ENCODE assay signal across 9 cellular contexts in genomic region chr19:33376423-33376822, GRCh38. TPM values are rescaled to one million over a fixed set of nuclear protein-coding genes. Genes with fewer than 3 reads are reported as not detected.
DNase-seq lines count a peak whose midpoint lies in the region; ATAC-seq and TF ChIP-seq lines count a peak whose summit lies in the region.
"Had no signal": no experiment of that assay in that cellular context is flagged by ENCODE, and none has a peak within 500 bp of the region (broad histone marks: within the 10 kb centered on the region; RNA-seq: fewer than 3 reads in every experiment).

No MANE protein-coding gene starts in this region.

- DNase-seq in activated T-cell treated with anti-CD3 and anti-CD28 coated beads, Interleukin-2, amount 50 U/mL, for 72 hours = no peak
- no peak for DNase-seq in activated T-cell treated with anti-CD3 and anti-CD28 coated beads for 4 hours
- no peak for DNase-seq in breast epithelium (ENCODE audit: low spot score in 2 of 2)
- no peak for DNase-seq in lower lobe of right lung
- peak; percentile 67 to 85 for DNase-seq in uterus
- DNase-seq in DMS153 treated with DMSO at 0.1 percent for 48 hours (lab: John Stamatoyannopoulos, UW; ENCODE audit: unreplicated experiment) = no peak
- DNase-seq in iPS-NIHi7 (ENCODE audit: extremely low spot score) = no peak
- DNase-seq: SHP77 treated with DMSO at 0.1 percent for 48 hours had no signal

- H3K9me3 ChIP-seq in breast epithelium (no peaks in the 10 kb centered on the region), lower lobe of right lung (no peaks in the 10 kb centered on the region), uterus (no peaks in the 10 kb centered on the region)

- H3K4me1 Mint-ChIP-seq in activated T-cell treated with anti-CD3 and anti-CD28 coated beads, Interleukin-2, amount 50 U/mL, for 72 hours (ENCODE audit: low read depth) = peaks cover 57% of the 10 kb centered on the region

- no peak for ATAC-seq in activated T-cell treated with anti-CD3 and anti-CD28 coated beads, Interleukin-2, amount 50 U/mL, for 72 hours (replicated peaks in 1 of 2)
- no peak for ATAC-seq in lower lobe of right lung
- no peak for ATAC-seq in GM21381 (IDR thresholded peaks at IDR 0.05; ENCODE audit: unreplicated experiment)

- peak overlapping the region; percentile 92 to 99 for H3K4me3 Mint-ChIP-seq in activated T-cell treated with anti-CD3 and anti-CD28 coated beads, Interleukin-2, amount 50 U/mL, for 72 hours

- intact Hi-C loops in breast epithelium (cut with DNase I; ENCODE audit: low total_unique reads) = no loop called here
- intact Hi-C loops in lower lobe of right lung (cut with DNase I) = no loop called here
- intact Hi-C loops in uterus (cut with DNase I; ENCODE audit: low total_unique reads) = no loop called here

- no peaks in the 10 kb centered on the region for H3K9me3 Mint-ChIP-seq in activated T-cell treated with anti-CD3 and anti-CD28 coated beads, Interleukin-2, amount 50 U/mL, for 72 hours

- H3K27ac Mint-ChIP-seq in activated T-cell treated with anti-CD3 and anti-CD28 coated beads, Interleukin-2, amount 50 U/mL, for 72 hours = peak overlapping the region; percentile 99

- H3K4me1 ChIP-seq in breast epithelium (no peaks in the 10 kb centered on the region), lower lobe of right lung (peaks cover 38% of the 10 kb centered on the region), uterus (peaks cover 0 to 9% of the 10 kb centered on the region in 2 donors)

- H3K27me3 ChIP-seq in breast epithelium (no peaks in the 10 kb centered on the region), lower lobe of right lung (ENCODE audit: low read depth) (no peaks in the 10 kb centered on the region), uterus (no peaks in the 10 kb centered on the region)

- no peak for TF ChIP-seq POLR2A in breast epithelium (IDR thresholded peaks at IDR 0.05)
- TF ChIP-seq POLR2A in uterus (IDR thresholded peaks at IDR 0.05) = no peak

- no peaks in the 10 kb centered on the region for H3K27me3 Mint-ChIP-seq in activated T-cell treated with anti-CD3 and anti-CD28 coated beads, Interleukin-2, amount 50 U/mL, for 72 hours (ENCODE audit: low read depth)

- TF ChIP-seq CTCF in breast epithelium (IDR thresholded peaks at IDR 0.05) (no peak), lower lobe of right lung (IDR thresholded peaks at IDR 0.05) (no peak), uterus (IDR thresholded peaks at IDR 0.05) (no peak)

- H3K36me3 ChIP-seq in breast epithelium = no peaks in the 10 kb centered on the region
- H3K36me3 ChIP-seq in lower lobe of right lung = peaks cover 23% of the 10 kb centered on the region
- H3K36me3 ChIP-seq in uterus = no peaks in the 10 kb centered on the region

- H3K36me3 Mint-ChIP-seq in activated T-cell treated with anti-CD3 and anti-CD28 coated beads, Interleukin-2, amount 50 U/mL, for 72 hours (ENCODE audit: insufficient read depth in 2 of 2) = peaks cover 10 to 36% of the 10 kb centered on the region in 2 donors

- H3K27ac ChIP-seq in breast epithelium (peak overlapping the region; percentile 45 to 99), lower lobe of right lung (peak overlapping the region; percentile 55), uterus (peak overlapping the region; percentile 93 to 100)

- H3K4me3 ChIP-seq in breast epithelium (no peak overlapping the region), lower lobe of right lung (no peak overlapping the region), uterus (no peak overlapping the region)

RNA-seq across cellular contexts. Expression of gene CEBPG, which starts 2.9 kb away (rescaled TPM):
- 10 to 100 TPM; 50.8 to 52.1 TPM for total RNA-seq in activated T-cell treated with anti-CD3 and anti-CD28 coated beads, Interleukin-2, amount 50 U/mL, for 72 hours
- 10 to 100 TPM; 23.3 to 32.0 (median 23.4) TPM for total RNA-seq in breast epithelium
- total RNA-seq in lower lobe of right lung = 29.6 TPM
- total RNA-seq in uterus = 10 to 100 TPM; 10.3 to 33.3 (median 25.5) TPM

Comparison
In these comparisons a context has a peak if more than half of its experiments do, and no peak if none do; other contexts are left out.
1. DNase-seq: peak in uterus (2 of 2); none in activated T-cell treated with anti-CD3 and anti-CD28 coated beads, Interleukin-2, amount 50 U/mL, for 72 hours (0 of 2), activated T-cell treated with anti-CD3 and anti-CD28 coated beads for 4 hours (single experiment), breast epithelium (0 of 2), lower lobe of right lung (single experiment), DMS153 treated with DMSO at 0.1 percent for 48 hours (single experiment) and iPS-NIHi7 (single experiment).
2. Peak in every context shown above with its lines, with median percentiles within 50 percentile points of each other: H3K27ac ChIP-seq.